11 cellular contexts compared by ENCODE assay signal in the genomic region with DNA sequence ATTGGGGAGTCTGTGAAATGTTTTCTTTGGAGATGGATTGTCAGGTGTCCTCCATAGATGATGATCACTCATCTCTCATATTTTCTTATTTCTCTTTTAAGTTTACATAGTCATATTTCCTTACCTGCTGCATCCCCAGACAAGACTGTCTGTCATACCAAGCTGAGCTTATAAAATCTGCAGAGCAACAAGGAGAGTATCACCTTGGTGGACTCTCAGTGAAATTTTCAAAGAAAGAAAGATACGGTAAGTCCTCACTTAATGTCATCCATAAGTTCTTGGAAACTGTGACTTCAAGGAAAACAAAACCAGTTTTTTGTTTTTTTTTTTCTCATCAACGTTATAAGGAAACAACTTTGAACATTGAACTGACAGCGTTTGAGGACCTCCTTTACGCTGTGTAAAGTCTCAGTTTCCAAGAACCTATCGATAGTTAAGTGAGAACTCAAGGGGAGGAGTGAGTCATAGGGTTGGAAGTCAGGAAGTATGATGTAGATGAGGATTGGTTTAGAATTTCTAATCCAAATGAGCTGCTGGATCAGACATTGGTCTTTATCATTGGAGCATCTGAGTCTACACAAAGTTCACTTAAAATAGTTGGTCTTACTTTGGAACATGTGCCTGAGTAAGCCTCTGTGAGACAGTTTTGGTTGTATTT. TPM values are rescaled to one million over a fixed set of nuclear protein-coding genes. Genes with fewer than 3 reads are reported as not detected.
A peak's percentile ranks its signal among the peaks of the same experiment; 100 is the strongest.
DNase-seq lines count a peak whose midpoint lies in the region; ATAC-seq and TF ChIP-seq lines count a peak whose summit lies in the region.
"Had no signal": no experiment of that assay in that cellular context is flagged by ENCODE, and none has a peak within 500 bp of the region (broad histone marks: within the 10 kb centered on the region; RNA-seq: fewer than 3 reads in every experiment).

No MANE protein-coding gene starts in this region.

- no peak overlapping the region for H3K4me3 ChIP-seq in SK-N-SH (ENCODE audit: low read depth in 2 of 2, low read length in 1 of 2)
- no peak overlapping the region for H3K4me3 ChIP-seq in choroid plexus epithelial cell (ENCODE audit: low read depth, low read length)
- H3K4me3 ChIP-seq in HAP-1: no peak overlapping the region
- H3K4me3 ChIP-seq in right lobe of liver: no peak overlapping the region
- H3K4me3 ChIP-seq: ovary had no signal

- 76% methylated on average over 5 of the region's 5 CpGs for WGBS in SK-N-SH (ENCODE audit: low lambda C conversion rate)
- 81% methylated on average over 5 of the region's 5 CpGs for WGBS in right lobe of liver (ENCODE audit: insufficient coverage, low coverage, low lambda C conversion rate, missing lambda C conversion rate)

- peaks cover 37% of the 10 kb centered on the region for H3K4me1 Mint-ChIP-seq in activated T-cell treated with anti-CD3 and anti-CD28 coated beads, Interleukin-2, amount 50 U/mL, for 72 hours (ENCODE audit: low read depth)
- peaks cover 40% of the 10 kb centered on the region for H3K4me1 Mint-ChIP-seq in stimulated activated effector memory CD8-positive, alpha-beta T cell treated with anti-CD3 and anti-CD28 coated beads, Interleukin-12 subunit alpha, Interleukin-12 subunit beta, amount 100 ng/mL, for 72 hours
- H3K4me1 Mint-ChIP-seq: endodermal cell had no signal

- H3K9ac ChIP-seq in SK-N-SH: no peak overlapping the region

- H3K36me3 ChIP-seq in SK-N-SH (replicated peaks in 1 of 2; ENCODE audit: control insufficient read depth in 1 of 2, insufficient read depth in 2 of 2, low read length in 1 of 2) (peaks cover 12 to 58% of the 10 kb centered on the region in 2 experiments), HAP-1 (replicated peaks) (peaks cover 5% of the 10 kb centered on the region; the same call in 1 of the 2 replicates), right lobe of liver (no peaks in the 10 kb centered on the region)
- H3K36me3 ChIP-seq: ovary had no signal

- peak overlapping the region; percentile 33 to 49 for H3K4me3 Mint-ChIP-seq in activated T-cell treated with anti-CD3 and anti-CD28 coated beads, Interleukin-2, amount 50 U/mL, for 72 hours
- H3K4me3 Mint-ChIP-seq in stimulated activated effector memory CD8-positive, alpha-beta T cell treated with anti-CD3 and anti-CD28 coated beads, Interleukin-12 subunit alpha, Interleukin-12 subunit beta, amount 100 ng/mL, for 72 hours: no peak overlapping the region
- H3K4me3 Mint-ChIP-seq: brain, endodermal cell had no signal

- intact Hi-C loops in right lobe of liver (cut with DNase I): no loop called here

- H3K27me3 ChIP-seq in SK-N-SH (ENCODE audit: insufficient read depth): no peaks in the 10 kb centered on the region
- no peaks in the 10 kb centered on the region for H3K27me3 ChIP-seq in HAP-1 (ENCODE audit: low read depth)
- no peaks in the 10 kb centered on the region for H3K27me3 ChIP-seq in right lobe of liver
- H3K27me3 ChIP-seq: ovary had no signal

- no peaks in the 10 kb centered on the region for H3K9me3 ChIP-seq in SK-N-SH
- no peaks in the 10 kb centered on the region for H3K9me3 ChIP-seq in HAP-1
- H3K9me3 ChIP-seq in right lobe of liver: no peaks in the 10 kb centered on the region
- H3K9me3 ChIP-seq: ovary had no signal

- H3F3A ChIP-seq in SK-N-SH (replicated peaks; ENCODE audit: insufficient read depth): peaks cover 24% of the 10 kb centered on the region

- peaks cover 11% of the 10 kb centered on the region for H4K20me1 ChIP-seq in SK-N-SH (ENCODE audit: insufficient read depth)

- in situ Hi-C loops in HAP-1 (cut with MboI; ENCODE audit: low sequenced_read_pairs): no loop called here

- TF ChIP-seq RAD21 in SK-N-SH (IDR thresholded peaks at IDR 0.05; ENCODE audit: low read length): no peak

- peak overlapping the region in 1 of 2 experiments; percentile 2; a peak in 1 of 4 replicates for H3K27ac ChIP-seq in SK-N-SH (ENCODE audit: low read depth in 2 of 2, low read length in 1 of 2)
- no peak overlapping the region for H3K27ac ChIP-seq in right lobe of liver
- H3K27ac ChIP-seq: ovary had no signal

- CTCF ChIA-PET in SK-N-SH (lab: Yijun Ruan, JAX): interaction anchor here (1.8 kb wide), 1 partner anchor 11 kb away, joined by 6 read pairs; no protein-coding TSS in a partner anchor

- peak overlapping the region; percentile 87 for H3K27ac Mint-ChIP-seq in activated T-cell treated with anti-CD3 and anti-CD28 coated beads, Interleukin-2, amount 50 U/mL, for 72 hours
- H3K27ac Mint-ChIP-seq in stimulated activated effector memory CD8-positive, alpha-beta T cell treated with anti-CD3 and anti-CD28 coated beads, Interleukin-12 subunit alpha, Interleukin-12 subunit beta, amount 100 ng/mL, for 72 hours: peak overlapping the region; percentile 2

- H3K4me2 ChIP-seq in SK-N-SH: no peak overlapping the region

- no peaks in the 10 kb centered on the region for H3K9me2 ChIP-seq in SK-N-SH

- H3K9me3 Mint-ChIP-seq in activated T-cell treated with anti-CD3 and anti-CD28 coated beads, Interleukin-2, amount 50 U/mL, for 72 hours: no peaks in the 10 kb centered on the region
- H3K9me3 Mint-ChIP-seq in stimulated activated effector memory CD8-positive, alpha-beta T cell treated with anti-CD3 and anti-CD28 coated beads, Interleukin-12 subunit alpha, Interleukin-12 subunit beta, amount 100 ng/mL, for 72 hours: no peaks in the 10 kb centered on the region

- H3K4me1 ChIP-seq in SK-N-SH (ENCODE audit: control insufficient read depth in 1 of 2, insufficient read depth in 2 of 2, low read depth in 1 of 2, low read length in 1 of 2) (peaks cover 0 to 5% of the 10 kb centered on the region in 2 experiments; a peak in 2 of 4 replicates), HAP-1 (no peaks in the 10 kb centered on the region), right lobe of liver (peaks cover 0 to 28% (median 10%) of the 10 kb centered on the region in 4 donors)

- H2AFZ ChIP-seq in SK-N-SH (ENCODE audit: low read depth): no peak overlapping the region

- no peaks in the 10 kb centered on the region for H3K27me3 Mint-ChIP-seq in activated T-cell treated with anti-CD3 and anti-CD28 coated beads, Interleukin-2, amount 50 U/mL, for 72 hours (ENCODE audit: low read depth)
- H3K27me3 Mint-ChIP-seq: brain had no signal

- no peak for DNase-seq in activated T-cell treated with anti-CD3 and anti-CD28 coated beads, Interleukin-2, amount 50 U/mL, for 72 hours
- DNase-seq in activated T-cell treated with anti-CD3 and anti-CD28 coated beads, Interleukin-2, amount 50 U/mL, for 48 hours: no peak
- no peak for DNase-seq in SK-N-SH
- peak; percentile 44 for DNase-seq in choroid plexus epithelial cell (ENCODE audit: low read depth)
- no peak for DNase-seq in stimulated activated effector memory CD8-positive, alpha-beta T cell treated with anti-CD3 and anti-CD28 coated beads, Interleukin-12 subunit alpha, Interleukin-12 subunit beta, amount 100 ng/mL, for 72 hours (ENCODE audit: low spot score in 2 of 2)
- DNase-seq in NCI-H2171 (lab: John Stamatoyannopoulos, UW): no peak
- DNase-seq in HAP-1 (ENCODE audit: low spot score in 2 of 2): no peak
- no peak for DNase-seq in right lobe of liver
- DNase-seq: endodermal cell, ovary had no signal

- peaks cover 5 to 26% of the 10 kb centered on the region in 2 donors for H3K36me3 Mint-ChIP-seq in activated T-cell treated with anti-CD3 and anti-CD28 coated beads, Interleukin-2, amount 50 U/mL, for 72 hours (ENCODE audit: insufficient read depth in 2 of 2)
- peaks cover 35% of the 10 kb centered on the region for H3K36me3 Mint-ChIP-seq in stimulated activated effector memory CD8-positive, alpha-beta T cell treated with anti-CD3 and anti-CD28 coated beads, Interleukin-12 subunit alpha, Interleukin-12 subunit beta, amount 100 ng/mL, for 72 hours

- TF ChIP-seq CTCF in SK-N-SH (IDR thresholded peaks at IDR 0.05) (no peak), choroid plexus epithelial cell (conservative IDR thresholded peaks at IDR 0.05; ENCODE audit: low read depth, low read length) (no peak), right lobe of liver (IDR thresholded peaks at IDR 0.05) (no peak)

- no peak for TF ChIP-seq POLR2A in right lobe of liver (IDR thresholded peaks at IDR 0.05)

- TF ChIP-seq EP300 in SK-N-SH (IDR thresholded peaks at IDR 0.05; ENCODE audit: borderline replicate concordance in 1 of 2, low read depth in 1 of 2, low read length in 1 of 2): no peak

- POLR2A ChIA-PET in SK-N-SH (lab: Yijun Ruan, JAX): no interaction called here

- peak; percentile 43 to 82 for ATAC-seq in activated T-cell treated with anti-CD3 and anti-CD28 coated beads, Interleukin-2, amount 50 U/mL, for 72 hours (replicated peaks in 1 of 2)
- ATAC-seq in stimulated activated effector memory CD8-positive, alpha-beta T cell treated with anti-CD3 and anti-CD28 coated beads, Interleukin-12 subunit alpha, Interleukin-12 subunit beta, amount 100 ng/mL, for 72 hours: peak; percentile 71
- no peak for ATAC-seq in right lobe of liver

- peaks cover 86% of the 10 kb centered on the region for H3K79me2 ChIP-seq in SK-N-SH (ENCODE audit: insufficient read depth)

TF ChIP-seq in SK-N-SH, 30 proteins besides CTCF, POLR2A, EP300 and RAD21:
- TF ChIP-seq NRF1 (IDR thresholded peaks at IDR 0.05; ENCODE audit: low read depth, low read length) (no peak), FOSL2 (IDR thresholded peaks at IDR 0.05; ENCODE audit: borderline replicate concordance, low read depth) (peak; percentile 56; the same call in 1 of the 2 replicates), JUND (IDR thresholded peaks at IDR 0.05) (peak; percentile 42; the same call in 1 of the 2 replicates), ELF1 (IDR thresholded peaks at IDR 0.05) (peak; percentile 26; the same call in 1 of the 2 replicates)

RNA-seq across cellular contexts. Expression of a gene that starts 45.5 kb away (rescaled TPM):
- 10 to 100 TPM; 27.8 to 28.2 TPM for total RNA-seq in activated T-cell treated with anti-CD3 and anti-CD28 coated beads, Interleukin-2, amount 50 U/mL, for 72 hours
- polyA plus RNA-seq in SK-N-SH (2012; rRNA removed): 35.8 and 47.2 TPM in 2 replicates
- 52.9 and 54.4 TPM in 2 replicates for polyA plus RNA-seq in SK-N-SH (2012; cell fraction: cytosol; rRNA removed)
- polyA plus RNA-seq in SK-N-SH (2012; cell fraction: nucleus; rRNA removed): 45.4 and 95.6 TPM in 2 replicates
- 10 to 100 TPM; 15.7 to 21.2 (median 18.7) TPM for total RNA-seq in right lobe of liver

Comparison
In these comparisons a context has a peak if more than half of its experiments do, and no peak if none do; other contexts are left out.
1. ATAC-seq: peak in activated T-cell treated with anti-CD3 and anti-CD28 coated beads, Interleukin-2, amount 50 U/mL, for 72 hours (2 of 2) and stimulated activated effector memory CD8-positive, alpha-beta T cell treated with anti-CD3 and anti-CD28 coated beads, Interleukin-12 subunit alpha, Interleukin-12 subunit beta, amount 100 ng/mL, for 72 hours (single experiment); none in right lobe of liver (0 of 4).